Comparison of ENCODE assay signal across 14 cellular contexts in genomic region chr10:6766061-6766460, GRCh38.
A peak's percentile ranks its signal among the peaks of the same experiment; 100 is the strongest.
DNase-seq lines count a peak whose midpoint lies in the region; ATAC-seq and TF ChIP-seq lines count a peak whose summit lies in the region.
"Had no signal": no experiment of that assay in that cellular context is flagged by ENCODE, and none has a peak within 500 bp of the region (broad histone marks: within the 10 kb centered on the region; RNA-seq: fewer than 3 reads in every experiment).

No MANE protein-coding gene starts in this region.

- in situ Hi-C loops in GM23248 (cut with MboI), result no loop called here

- H3K36me3 ChIP-seq in GM23248 (ENCODE audit: low read depth) (no peaks in the 10 kb centered on the region), SK-N-SH (replicated peaks in 1 of 2; ENCODE audit: control insufficient read depth in 1 of 2, insufficient read depth in 2 of 2, low read length in 1 of 2) (no peaks in the 10 kb centered on the region), skeletal muscle tissue (ENCODE audit: control insufficient read depth in 3 of 3, insufficient read depth in 3 of 3, low read length in 3 of 3) (peaks cover 0 to under 1% (median 0%) of the 10 kb centered on the region in 3 donors), Caco-2 (ENCODE audit: control insufficient read depth, insufficient read depth, low read length) (no peaks in the 10 kb centered on the region)

- ATAC-seq in HG03457 (IDR thresholded peaks at IDR 0.05; ENCODE audit: unreplicated experiment), result no peak
- ATAC-seq: activated CD4-positive, alpha-beta T cell treated with anti-CD3 and anti-CD28 coated beads for 36 hours had no signal

- peak overlapping the region; percentile 73 for H2AFZ ChIP-seq in GM23248
- H2AFZ ChIP-seq in SK-N-SH (ENCODE audit: low read depth), result no peak overlapping the region

- H3K4me3 ChIP-seq in GM23248 (peak overlapping the region; percentile 52), SK-N-SH (ENCODE audit: low read depth in 2 of 2, low read length in 1 of 2) (no peak overlapping the region), fibroblast of pulmonary artery (replicated peaks; ENCODE audit: low read depth, low read length) (no peak overlapping the region), skeletal muscle tissue (ENCODE audit: low read length in 3 of 3) (peak overlapping the region in 2 of 3 donors; percentile 23 to 41), Caco-2 (ENCODE audit: low read depth, low read length) (no peak overlapping the region)

- H3K27me3 Mint-ChIP-seq in Caco-2 (ENCODE audit: insufficient read depth, unreplicated experiment), result peaks cover 8% of the 10 kb centered on the region

- intact Hi-C loops in Caco-2 (cut with micrococcal nuclease; ENCODE audit: unreplicated experiment), result no loop called here

- peak overlapping the region; percentile 51 for H3K9ac ChIP-seq in GM23248
- H3K9ac ChIP-seq in SK-N-SH, result no peak overlapping the region
- H3K9ac ChIP-seq in skeletal muscle tissue (ENCODE audit: low read depth in 1 of 3, low read length in 3 of 3), result no peak overlapping the region

- no peak for TF ChIP-seq CTCF in SK-N-SH (IDR thresholded peaks at IDR 0.05)
- no peak for TF ChIP-seq CTCF in fibroblast of pulmonary artery (IDR thresholded peaks at IDR 0.05; ENCODE audit: low read length, missing control alignments)
- TF ChIP-seq CTCF in Caco-2 (IDR thresholded peaks at IDR 0.05; ENCODE audit: insufficient read depth in 1 of 2, low read depth in 1 of 2, low read length in 1 of 2, severe bottlenecking in 1 of 2, unreplicated experiment in 1 of 2), result no peak

- H3K4me1 ChIP-seq in GM23248 (ENCODE audit: insufficient read depth), result peaks cover 19% of the 10 kb centered on the region
- no peaks in the 10 kb centered on the region; a peak in 2 of 4 replicates for H3K4me1 ChIP-seq in SK-N-SH (ENCODE audit: control insufficient read depth in 1 of 2, insufficient read depth in 2 of 2, low read depth in 1 of 2, low read length in 1 of 2)
- peaks cover 3 to 6% (median 3%) of the 10 kb centered on the region in 3 donors for H3K4me1 ChIP-seq in skeletal muscle tissue (ENCODE audit: control insufficient read depth in 3 of 3, insufficient read depth in 3 of 3, low read length in 3 of 3)
- H3K4me1 ChIP-seq in Caco-2, result no peaks in the 10 kb centered on the region

- H3K79me2 ChIP-seq in GM23248 (ENCODE audit: insufficient read depth), result no peaks in the 10 kb centered on the region
- no peaks in the 10 kb centered on the region for H3K79me2 ChIP-seq in SK-N-SH (ENCODE audit: insufficient read depth)

- POLR2A ChIA-PET in SK-N-SH (lab: Yijun Ruan, JAX) (no interaction called here), Caco-2 (lab: Charles Lee) (no interaction called here)

- WGBS in GM23248 (ENCODE audit: low coverage in 1 of 2, low lambda C conversion rate in 2 of 2, missing lambda C conversion rate in 2 of 2), 2 experiments, result 1 to 4% methylated on average over 7 of the region's 7 CpGs
- 23% methylated on average over 5 of the region's 7 CpGs for WGBS in SK-N-SH (ENCODE audit: low lambda C conversion rate)

- H3K9me2 ChIP-seq in GM23248 (ENCODE audit: insufficient read depth) (no peaks in the 10 kb centered on the region), SK-N-SH (no peaks in the 10 kb centered on the region)

- no peaks in the 10 kb centered on the region for H3K4me1 Mint-ChIP-seq in Caco-2 (ENCODE audit: low read depth, unreplicated experiment)
- H3K4me1 Mint-ChIP-seq: activated CD4-positive, alpha-beta T cell treated with anti-CD3 and anti-CD28 coated beads for 36 hours had no signal

- H3K9me3 Mint-ChIP-seq in Caco-2 (ENCODE audit: unreplicated experiment), result no peaks in the 10 kb centered on the region

- H3K4me2 ChIP-seq in GM23248 (ENCODE audit: unreplicated experiment) (peak overlapping the region; percentile 73), SK-N-SH (no peak overlapping the region)

- BruUV-seq in Caco-2 (replicated peaks; lab: Mats Ljungman, UMichigan), result no TSS peak

- DNase-seq in GM23248 (peak; percentile 77), SK-N-SH (no peak), fibroblast of pulmonary artery (ENCODE audit: low read depth) (peak; percentile 54), Caco-2 (no peak)
- no peak for DNase-seq in activated CD4-positive, CD25-positive, alpha-beta regulatory T cell (lab: John Stamatoyannopoulos, UW)
- DNase-seq: activated CD4-positive, alpha-beta T cell treated with anti-CD3 and anti-CD28 coated beads for 36 hours; activated T-cell treated with anti-CD3 and anti-CD28 coated beads for 4 hours; kidney glomerular epithelial cell; NCI-H1048; NCI-H2171 treated with DMSO at 0.1 percent for 48 hours; SHP77; T-helper 2 cell had no signal

- H3K27ac ChIP-seq in GM23248, result peak overlapping the region; percentile 40
- no peak overlapping the region for H3K27ac ChIP-seq in SK-N-SH (ENCODE audit: low read depth in 2 of 2, low read length in 1 of 2)
- no peak overlapping the region for H3K27ac ChIP-seq in skeletal muscle tissue (ENCODE audit: low read depth, low read length)

- no peak overlapping the region for H3K27ac Mint-ChIP-seq in Caco-2 (ENCODE audit: unreplicated experiment)
- H3K27ac Mint-ChIP-seq: activated CD4-positive, alpha-beta T cell treated with anti-CD3 and anti-CD28 coated beads for 36 hours had no signal

- no peak overlapping the region for H3K4me3 Mint-ChIP-seq in Caco-2 (ENCODE audit: unreplicated experiment)
- H3K4me3 Mint-ChIP-seq: activated CD4-positive, alpha-beta T cell treated with anti-CD3 and anti-CD28 coated beads for 36 hours had no signal

- H3K36me3 Mint-ChIP-seq in Caco-2 (ENCODE audit: insufficient read depth, unreplicated experiment), result no peaks in the 10 kb centered on the region

- TF ChIP-seq RAD21 in SK-N-SH (IDR thresholded peaks at IDR 0.05; ENCODE audit: low read length), result no peak

- H4K20me1 ChIP-seq in GM23248 (ENCODE audit: insufficient read depth) (no peaks in the 10 kb centered on the region), SK-N-SH (ENCODE audit: insufficient read depth) (no peaks in the 10 kb centered on the region)

- H3K9me3 ChIP-seq in GM23248 (ENCODE audit: low read depth) (no peaks in the 10 kb centered on the region), SK-N-SH (no peaks in the 10 kb centered on the region), skeletal muscle tissue (ENCODE audit: control insufficient read depth in 3 of 3, low read length in 3 of 3) (peaks cover 0 to 5% (median 4%) of the 10 kb centered on the region in 3 donors), Caco-2 (no peaks in the 10 kb centered on the region)

- H3F3A ChIP-seq in GM23248 (ENCODE audit: insufficient read depth) (peaks cover 18% of the 10 kb centered on the region; the same call in 1 of the 2 replicates), SK-N-SH (replicated peaks; ENCODE audit: insufficient read depth) (no peaks in the 10 kb centered on the region)

- H3K27me3 ChIP-seq in GM23248 (replicated peaks; ENCODE audit: insufficient read depth), result no peaks in the 10 kb centered on the region
- H3K27me3 ChIP-seq in SK-N-SH (ENCODE audit: insufficient read depth), result no peaks in the 10 kb centered on the region
- peaks cover 0 to 3% (median 0%) of the 10 kb centered on the region in 3 donors for H3K27me3 ChIP-seq in skeletal muscle tissue (ENCODE audit: control insufficient read depth in 3 of 3, insufficient read depth in 3 of 3, low read length in 3 of 3)
- H3K27me3 ChIP-seq in Caco-2 (replicated peaks; ENCODE audit: control insufficient read depth, insufficient read depth, low read length), result no peaks in the 10 kb centered on the region

- no peak for TF ChIP-seq EP300 in SK-N-SH (IDR thresholded peaks at IDR 0.05; ENCODE audit: borderline replicate concordance in 1 of 2, low read depth in 1 of 2, low read length in 1 of 2)

- CTCF ChIA-PET in SK-N-SH (lab: Yijun Ruan, JAX) (no interaction called here), Caco-2 (lab: Charles Lee) (no interaction called here)

TF ChIP-seq in SK-N-SH, 30 proteins besides CTCF, POLR2A, EP300 and RAD21:
- TF ChIP-seq TCF12 (IDR thresholded peaks at IDR 0.05), result peak; percentile 21; the same call in 1 of the 2 replicates
- TF ChIP-seq NRF1 (IDR thresholded peaks at IDR 0.05; ENCODE audit: low read depth, low read length), result no peak
- TF ChIP-seq GABPA (IDR thresholded peaks at IDR 0.05; ENCODE audit: low read depth), result no peak

Comparison
In these comparisons a context has a peak if more than half of its experiments do, and no peak if none do; other contexts are left out.
1. DNase-seq: peak in GM23248 (single experiment) and fibroblast of pulmonary artery (single experiment); none in SK-N-SH (single experiment), activated CD4-positive, CD25-positive, alpha-beta regulatory T cell (0 of 4) and Caco-2 (0 of 2).
2. H3K4me3 ChIP-seq: peak in GM23248 (single experiment) and skeletal muscle tissue (2 of 3); none in SK-N-SH (0 of 2), fibroblast of pulmonary artery (single experiment) and Caco-2 (single experiment).